ENCODE assay signal across 9 cellular contexts in genomic region chr1:162854245-162854860, GRCh38. TPM values are rescaled to one million over a fixed set of nuclear protein-coding genes. Genes with fewer than 3 reads are reported as not detected.
DNase-seq lines count a peak whose midpoint lies in the region; ATAC-seq lines count a peak whose summit lies in the region.
"Had no signal": no experiment of that assay in that cellular context is flagged by ENCODE, and none has a peak within 500 bp of the region (broad histone marks: within the 10 kb centered on the region; RNA-seq: fewer than 3 reads in every experiment).

No MANE protein-coding gene starts in this region.

- no peak overlapping the region for H2BK120ac ChIP-seq in mesendoderm (ENCODE audit: low read depth, low read length)

- no peak overlapping the region for H3K56ac ChIP-seq in mesendoderm (ENCODE audit: low read length)

- no peak overlapping the region for H4K8ac ChIP-seq in mesendoderm (ENCODE audit: low read depth, low read length)

- no peaks in the 10 kb centered on the region for H3K27me3 ChIP-seq in mesendoderm (ENCODE audit: insufficient read depth, low read length, poor library complexity)

- H3K36me3 Mint-ChIP-seq in effector memory CD8-positive, alpha-beta T cell (ENCODE audit: insufficient read depth) = no peaks in the 10 kb centered on the region

- H3K79me2 ChIP-seq in mesendoderm (ENCODE audit: control insufficient read depth, insufficient read depth, low read length) = no peaks in the 10 kb centered on the region

- no peak overlapping the region for H3K9ac ChIP-seq in mesendoderm (ENCODE audit: low read length)

- no peak overlapping the region for H3K4me2 ChIP-seq in mesendoderm (ENCODE audit: low read length)

- no peak overlapping the region for H3K4ac ChIP-seq in mesendoderm (ENCODE audit: low read depth, low read length)

- no peak overlapping the region for H2AK5ac ChIP-seq in mesendoderm (ENCODE audit: low read length)

- DNase-seq in AG20443 (ENCODE audit: low spot score) (peak; percentile 70), NCI-H226 (peak; percentile 61), mesendoderm (peak; percentile 76)
- peak; percentile 31 for DNase-seq in activated CD4-positive, CD25-positive, alpha-beta regulatory T cell treated with anti-CD3 and anti-CD28 coated beads, Interleukin-2, amount 50 U/mL, for 72 hours
- DNase-seq in effector memory CD8-positive, alpha-beta T cell = peak; percentile 24 to 32 (median 26)
- DNase-seq in stimulated activated naive CD4-positive, alpha-beta T cell (lab: John Stamatoyannopoulos, UW) = peak in 5 of 6 experiments; percentile 1 to 40 (median 21)

- ATAC-seq in GM18867 (IDR thresholded peaks at IDR 0.05; ENCODE audit: unreplicated experiment) (peak; percentile 91), HG03342 (IDR thresholded peaks at IDR 0.05; ENCODE audit: unreplicated experiment) (peak; percentile 78)
- peak; percentile 51 for ATAC-seq in effector memory CD8-positive, alpha-beta T cell (replicated peaks)

- peaks cover 12 to 27% of the 10 kb centered on the region in 2 donors for H3K27me3 Mint-ChIP-seq in effector memory CD8-positive, alpha-beta T cell

- H3K9me3 Mint-ChIP-seq in effector memory CD8-positive, alpha-beta T cell = no peaks in the 10 kb centered on the region
- H3K9me3 Mint-ChIP-seq: stimulated activated naive CD8-positive, alpha-beta T cell treated with anti-CD3 and anti-CD28 coated beads, Interleukin-15, Interleukin-2, amounts not matched to agents 100 ng/mL and 50 ng/mL, for 24 hours had no signal

- no peak overlapping the region for H3K27ac Mint-ChIP-seq in effector memory CD8-positive, alpha-beta T cell
- H3K27ac Mint-ChIP-seq: stimulated activated naive CD8-positive, alpha-beta T cell treated with anti-CD3 and anti-CD28 coated beads, Interleukin-15, Interleukin-2, amounts not matched to agents 100 ng/mL and 50 ng/mL, for 24 hours had no signal

- no peaks in the 10 kb centered on the region for H3K4me1 ChIP-seq in mesendoderm (ENCODE audit: control insufficient read depth, low read depth, low read length)

- no peak overlapping the region for H3K4me3 Mint-ChIP-seq in effector memory CD8-positive, alpha-beta T cell
- H3K4me3 Mint-ChIP-seq: stimulated activated naive CD8-positive, alpha-beta T cell treated with anti-CD3 and anti-CD28 coated beads, Interleukin-15, Interleukin-2, amounts not matched to agents 100 ng/mL and 50 ng/mL, for 24 hours had no signal

- no peak overlapping the region for H3K4me3 ChIP-seq in mesendoderm (ENCODE audit: low read length)

- H4K5ac ChIP-seq in mesendoderm (ENCODE audit: low read length) = no peak overlapping the region

- WGBS in mesendoderm (ENCODE audit: extremely low coverage, insufficient coverage, low lambda C conversion rate) = 100% methylated on average over 1 of the region's 4 CpGs

- no peaks in the 10 kb centered on the region for H3K36me3 ChIP-seq in mesendoderm (ENCODE audit: control insufficient read depth, insufficient read depth, low read length)

- no peak overlapping the region for H3K23ac ChIP-seq in mesendoderm (ENCODE audit: low read length)

- H3K27ac ChIP-seq in mesendoderm (ENCODE audit: low read depth, low read length) = no peak overlapping the region

- H3K79me1 ChIP-seq in mesendoderm (ENCODE audit: low read length) = no peaks in the 10 kb centered on the region

- H2BK5ac ChIP-seq in mesendoderm (ENCODE audit: low read length) = no peak overlapping the region

- H2BK15ac ChIP-seq in mesendoderm (replicated peaks; ENCODE audit: low read depth) = no peak overlapping the region

- H3K4me1 Mint-ChIP-seq in effector memory CD8-positive, alpha-beta T cell (ENCODE audit: low read depth in 2 of 2) = no peaks in the 10 kb centered on the region

- H3K18ac ChIP-seq in mesendoderm (ENCODE audit: low read length) = no peak overlapping the region

RNA-seq across cellular contexts. Expression of gene CCDC190, which starts 6.6 kb away (rescaled TPM):
- 1.6 TPM for polyA plus RNA-seq in mesendoderm (2013, experiment 1 of 2)
- polyA plus RNA-seq in mesendoderm (2013, experiment 2 of 2) = 0.99 TPM

Comparison
In these comparisons a context has a peak if more than half of its experiments do, and no peak if none do; other contexts are left out.
1. DNase-seq: peak in every context shown above with its lines; median percentile 76 in mesendoderm; 70 in AG20443; 61 in NCI-H226; 31 in activated CD4-positive, CD25-positive, alpha-beta regulatory T cell treated with anti-CD3 and anti-CD28 coated beads, Interleukin-2, amount 50 U/mL, for 72 hours; 26 in effector memory CD8-positive, alpha-beta T cell; 21 in stimulated activated naive CD4-positive, alpha-beta T cell.